ENCODE assay signal across 16 cellular contexts in the genomic region with DNA sequence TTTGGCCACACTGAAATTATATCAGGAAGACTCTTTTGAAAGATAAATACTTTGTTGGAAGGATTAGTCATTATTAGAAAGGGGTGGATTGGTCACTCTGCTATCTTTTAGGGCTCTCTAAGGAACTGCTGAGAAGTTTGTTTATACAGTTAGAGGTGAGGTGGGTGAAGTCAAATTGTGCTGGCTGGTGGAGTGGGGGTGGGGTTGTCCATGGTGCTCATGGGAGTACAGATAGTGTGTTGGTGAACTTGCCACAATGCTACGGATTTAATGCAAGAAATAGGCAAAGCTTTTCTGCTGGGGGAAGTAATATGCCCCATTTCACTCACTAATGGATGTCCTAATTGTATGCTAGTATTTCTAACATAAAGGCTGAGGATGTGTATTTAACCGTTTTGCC. TPM values are rescaled to one million over a fixed set of nuclear protein-coding genes. Genes with fewer than 3 reads are reported as not detected.
DNase-seq lines count a peak whose midpoint lies in the region; ATAC-seq and TF ChIP-seq lines count a peak whose summit lies in the region.
"Had no signal": no experiment of that assay in that cellular context is flagged by ENCODE, and none has a peak within 500 bp of the region (broad histone marks: within the 10 kb centered on the region; RNA-seq: fewer than 3 reads in every experiment).

No MANE protein-coding gene starts in this region.

- H3K9me3 ChIP-seq in esophagus muscularis mucosa = no peaks in the 10 kb centered on the region

- peaks cover 93% of the 10 kb centered on the region for H3K4me1 Mint-ChIP-seq in activated CD4-positive, alpha-beta memory T cell treated with anti-CD3 and anti-CD28 coated beads for 36 hours (ENCODE audit: low read depth)
- peaks cover 87% of the 10 kb centered on the region for H3K4me1 Mint-ChIP-seq in activated CD4-positive, alpha-beta memory T cell treated with anti-CD3 and anti-CD28 coated beads, Interleukin-2, amount 10 ng/mL, durations not matched to agents 7 days and 5 days
- H3K4me1 Mint-ChIP-seq in stimulated activated naive B cell treated with anti-CD40 and anti-IgM and Interleukin-4, amounts not matched to agents 10 μg/mL and 1 μg/mL and 100 μg/mL, for 72 hours = peaks cover 62 to 98% of the 10 kb centered on the region in 2 donors

- H3K36me3 ChIP-seq in esophagus muscularis mucosa = no peaks in the 10 kb centered on the region

- intact Hi-C loops in activated CD4-positive, alpha-beta memory T cell treated with anti-CD3 and anti-CD28 coated beads for 36 hours (cut with micrococcal nuclease) = no loop called here
- intact Hi-C loops in esophagus muscularis mucosa (cut with DNase I) = loop anchor here (5.0 kb wide), 1 partner anchor 35 kb away; a partner anchor contains a TSS

- no peak overlapping the region for H3K4me3 ChIP-seq in esophagus muscularis mucosa

- CTCF ChIA-PET in activated CD4-positive, alpha-beta memory T cell treated with anti-CD3 and anti-CD28 coated beads for 36 hours (lab: Charles Lee) = no interaction called here
- CTCF ChIA-PET in activated CD4-positive, alpha-beta memory T cell treated with anti-CD3 and anti-CD28 coated beads, Interleukin-2, amount 10 ng/mL, durations not matched to agents 7 days and 5 days (lab: Charles Lee) = interaction anchor here (1.1 kb wide), 1 partner anchor 12 kb away, joined by 3 read pairs; no protein-coding TSS in a partner anchor

- peaks cover 82 to 100% (median 90%) of the 10 kb centered on the region in 4 donors for H3K4me1 ChIP-seq in esophagus muscularis mucosa

- H3K27me3 ChIP-seq in esophagus muscularis mucosa = no peaks in the 10 kb centered on the region

- H3K27ac Mint-ChIP-seq in activated CD4-positive, alpha-beta memory T cell treated with anti-CD3 and anti-CD28 coated beads for 36 hours = peak overlapping the region; percentile 5
- H3K27ac Mint-ChIP-seq in activated CD4-positive, alpha-beta memory T cell treated with anti-CD3 and anti-CD28 coated beads, Interleukin-2, amount 10 ng/mL, durations not matched to agents 7 days and 5 days = no peak overlapping the region
- peak overlapping the region; percentile 44 for H3K27ac Mint-ChIP-seq in stimulated activated naive B cell treated with anti-CD40 and anti-IgM and Interleukin-4, amounts not matched to agents 10 μg/mL and 1 μg/mL and 100 μg/mL, for 72 hours

- peaks cover 32% of the 10 kb centered on the region for H3K36me3 Mint-ChIP-seq in activated CD4-positive, alpha-beta memory T cell treated with anti-CD3 and anti-CD28 coated beads for 36 hours
- H3K36me3 Mint-ChIP-seq in activated CD4-positive, alpha-beta memory T cell treated with anti-CD3 and anti-CD28 coated beads, Interleukin-2, amount 10 ng/mL, durations not matched to agents 7 days and 5 days (ENCODE audit: low read depth) = peaks cover 50% of the 10 kb centered on the region
- peaks cover 41 to 48% of the 10 kb centered on the region in 2 donors for H3K36me3 Mint-ChIP-seq in stimulated activated naive B cell treated with anti-CD40 and anti-IgM and Interleukin-4, amounts not matched to agents 10 μg/mL and 1 μg/mL and 100 μg/mL, for 72 hours

- 68% methylated on average over 2 of the region's 2 CpGs for WGBS in esophagus muscularis mucosa

- TF ChIP-seq EP300 in esophagus muscularis mucosa (IDR thresholded peaks at IDR 0.05) = no peak

- no peak for TF ChIP-seq POLR2A in esophagus muscularis mucosa (IDR thresholded peaks at IDR 0.05; ENCODE audit: low read depth)

- H3K9me3 Mint-ChIP-seq in activated CD4-positive, alpha-beta memory T cell treated with anti-CD3 and anti-CD28 coated beads for 36 hours = peaks cover 12% of the 10 kb centered on the region
- H3K9me3 Mint-ChIP-seq in activated CD4-positive, alpha-beta memory T cell treated with anti-CD3 and anti-CD28 coated beads, Interleukin-2, amount 10 ng/mL, durations not matched to agents 7 days and 5 days = peaks cover 11% of the 10 kb centered on the region
- peaks cover 2 to 18% of the 10 kb centered on the region in 2 donors for H3K9me3 Mint-ChIP-seq in stimulated activated naive B cell treated with anti-CD40 and anti-IgM and Interleukin-4, amounts not matched to agents 10 μg/mL and 1 μg/mL and 100 μg/mL, for 72 hours

- POLR2A ChIA-PET in activated CD4-positive, alpha-beta memory T cell treated with anti-CD3 and anti-CD28 coated beads for 36 hours (lab: Charles Lee) = no interaction called here
- POLR2A ChIA-PET in activated CD4-positive, alpha-beta memory T cell treated with anti-CD3 and anti-CD28 coated beads, Interleukin-2, amount 10 ng/mL, durations not matched to agents 7 days and 5 days (lab: Charles Lee) = interaction anchor here (1.7 to 2.5 kb wide), 2 partner anchors 9 to 11 kb away, joined by 8 read pairs; no protein-coding TSS in a partner anchor

- H3K27me3 Mint-ChIP-seq in activated CD4-positive, alpha-beta memory T cell treated with anti-CD3 and anti-CD28 coated beads for 36 hours = no peaks in the 10 kb centered on the region
- no peaks in the 10 kb centered on the region for H3K27me3 Mint-ChIP-seq in activated CD4-positive, alpha-beta memory T cell treated with anti-CD3 and anti-CD28 coated beads, Interleukin-2, amount 10 ng/mL, durations not matched to agents 7 days and 5 days
- no peaks in the 10 kb centered on the region for H3K27me3 Mint-ChIP-seq in stimulated activated naive B cell treated with anti-CD40 and anti-IgM and Interleukin-4, amounts not matched to agents 10 μg/mL and 1 μg/mL and 100 μg/mL, for 72 hours

- H3K4me3 Mint-ChIP-seq in activated CD4-positive, alpha-beta memory T cell treated with anti-CD3 and anti-CD28 coated beads for 36 hours = no peak overlapping the region
- no peak overlapping the region for H3K4me3 Mint-ChIP-seq in activated CD4-positive, alpha-beta memory T cell treated with anti-CD3 and anti-CD28 coated beads, Interleukin-2, amount 10 ng/mL, durations not matched to agents 7 days and 5 days
- no peak overlapping the region for H3K4me3 Mint-ChIP-seq in stimulated activated naive B cell treated with anti-CD40 and anti-IgM and Interleukin-4, amounts not matched to agents 10 μg/mL and 1 μg/mL and 100 μg/mL, for 72 hours

- no peak for DNase-seq in activated CD4-positive, alpha-beta memory T cell treated with anti-CD3 and anti-CD28 coated beads for 36 hours
- no peak for DNase-seq in activated CD4-positive, alpha-beta memory T cell treated with anti-CD3 and anti-CD28 coated beads, Interleukin-2, amount 10 ng/mL, durations not matched to agents 7 days and 5 days
- DNase-seq in OCI-M1 (lab: John Stamatoyannopoulos, UW) = peak; percentile 8
- DNase-seq in esophagus muscularis mucosa (ENCODE audit: extremely low spot score) = no peak
- DNase-seq in stimulated activated naive B cell treated with anti-CD40 and anti-IgM and Interleukin-4, amounts not matched to agents 10 μg/mL and 1 μg/mL and 100 μg/mL, for 72 hours = no peak
- DNase-seq in HT-29 (ENCODE audit: low spot score) = no peak
- DNase-seq in AG08395 (ENCODE audit: low spot score) = no peak
- DNase-seq: activated CD4-positive, alpha-beta T cell treated with anti-CD3 and anti-CD28 coated beads, Interleukin-2, amount 50 U/mL, for 4 hours; GF-D8; MV-4-11; NCI-H774; posterior cingulate gyrus; stimulated activated CD4-positive, alpha-beta T cell treated with anti-CD3 and anti-CD28 coated beads, Interleukin-15, amount 100 ng/mL, for 24 hours; T1000; trophoblast cell had no signal

- peak overlapping the region; percentile 69 to 73 (median 72) for H3K27ac ChIP-seq in esophagus muscularis mucosa (replicated peaks in 1 of 4)

- no peak for TF ChIP-seq CTCF in esophagus muscularis mucosa (IDR thresholded peaks at IDR 0.05)

- ATAC-seq in stimulated activated naive B cell treated with anti-CD40 and anti-IgM and Interleukin-4, amounts not matched to agents 10 μg/mL and 1 μg/mL and 100 μg/mL, for 72 hours (replicated peaks) = no peak
- no peak for ATAC-seq in HG02840 (IDR thresholded peaks at IDR 0.05; ENCODE audit: low FRiP score, unreplicated experiment)

RNA-seq across cellular contexts. Expression of a gene that starts 35.8 kb away (rescaled TPM):
- 10 to 100 TPM; 69.9 to 72.2 TPM for total RNA-seq in activated CD4-positive, alpha-beta memory T cell treated with anti-CD3 and anti-CD28 coated beads for 36 hours
- 10 to 100 TPM; 63.4 to 65.2 TPM for total RNA-seq in activated CD4-positive, alpha-beta memory T cell treated with anti-CD3 and anti-CD28 coated beads, Interleukin-2, amount 10 ng/mL, durations not matched to agents 7 days and 5 days
- total RNA-seq in esophagus muscularis mucosa = 10 to 100 TPM; 21.2 to 89.5 (median 43.5) TPM
- total RNA-seq in HT-29 (2014; rRNA removed; shearing (Covaris generic)) = 6.1 and 10.9 TPM in 2 replicates
